1 cellular context compared by ENCODE assay signal in the genomic region with DNA sequence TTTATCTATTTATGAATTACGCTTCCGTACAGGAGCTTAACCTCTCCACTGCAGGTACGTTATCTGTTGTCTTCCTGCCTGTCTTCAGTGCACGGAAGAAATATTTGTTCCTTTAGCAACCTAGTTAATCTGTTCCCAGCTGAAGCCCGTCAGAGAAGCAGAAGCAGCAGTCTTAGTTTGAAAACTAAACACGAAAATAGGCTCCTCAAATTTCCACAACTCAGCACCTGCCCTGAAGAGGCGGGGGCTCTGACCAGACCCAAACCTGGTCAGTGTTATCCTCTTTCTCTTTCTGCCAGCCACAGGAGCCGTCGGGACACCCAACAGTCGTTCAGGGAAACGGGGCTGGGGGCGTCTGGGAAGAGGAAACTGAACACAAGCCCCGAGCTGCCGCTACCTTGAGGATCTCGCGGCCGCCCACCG.
TF ChIP-seq lines count a peak whose summit lies in the region.

No MANE protein-coding gene starts in this region.

TF ChIP-seq in IMR-90, 13 proteins besides CTCF, POLR2A, EP300 and RAD21:
- TF ChIP-seq, protein P1, sequence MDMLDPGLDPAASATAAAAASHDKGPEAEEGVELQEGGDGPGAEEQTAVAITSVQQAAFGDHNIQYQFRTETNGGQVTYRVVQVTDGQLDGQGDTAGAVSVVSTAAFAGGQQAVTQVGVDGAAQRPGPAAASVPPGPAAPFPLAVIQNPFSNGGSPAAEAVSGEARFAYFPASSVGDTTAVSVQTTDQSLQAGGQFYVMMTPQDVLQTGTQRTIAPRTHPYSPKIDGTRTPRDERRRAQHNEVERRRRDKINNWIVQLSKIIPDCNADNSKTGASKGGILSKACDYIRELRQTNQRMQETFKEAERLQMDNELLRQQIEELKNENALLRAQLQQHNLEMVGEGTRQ (IDR thresholded peaks at IDR 0.05; ENCODE audit: low read depth, low read length) = no peak
- no peak for TF ChIP-seq NFE2L2 (IDR thresholded peaks at IDR 0.05; ENCODE audit: low read depth, low read length)
- TF ChIP-seq MAZ (IDR thresholded peaks at IDR 0.05; ENCODE audit: borderline replicate concordance, low read depth, low read length) = no peak
- no peak for TF ChIP-seq MAFK (IDR thresholded peaks at IDR 0.05; ENCODE audit: low read depth, low read length)
- no peak for TF ChIP-seq CEBPB (IDR thresholded peaks at IDR 0.05; ENCODE audit: low read depth, low read length)
- no peak for TF ChIP-seq RCOR1 (IDR thresholded peaks at IDR 0.05; ENCODE audit: insufficient replicate concordance, low read length)
- TF ChIP-seq CHD1 (IDR thresholded peaks at IDR 0.05; ENCODE audit: low read depth, low read length) = no peak
- TF ChIP-seq MXI1 (IDR thresholded peaks at IDR 0.05; ENCODE audit: borderline replicate concordance, low read depth, low read length) = no peak
- no peak for TF ChIP-seq BHLHE40 (IDR thresholded peaks at IDR 0.05; ENCODE audit: low read depth, low read length)
- TF ChIP-seq, protein P2, sequence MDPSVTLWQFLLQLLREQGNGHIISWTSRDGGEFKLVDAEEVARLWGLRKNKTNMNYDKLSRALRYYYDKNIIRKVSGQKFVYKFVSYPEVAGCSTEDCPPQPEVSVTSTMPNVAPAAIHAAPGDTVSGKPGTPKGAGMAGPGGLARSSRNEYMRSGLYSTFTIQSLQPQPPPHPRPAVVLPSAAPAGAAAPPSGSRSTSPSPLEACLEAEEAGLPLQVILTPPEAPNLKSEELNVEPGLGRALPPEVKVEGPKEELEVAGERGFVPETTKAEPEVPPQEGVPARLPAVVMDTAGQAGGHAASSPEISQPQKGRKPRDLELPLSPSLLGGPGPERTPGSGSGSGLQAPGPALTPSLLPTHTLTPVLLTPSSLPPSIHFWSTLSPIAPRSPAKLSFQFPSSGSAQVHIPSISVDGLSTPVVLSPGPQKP (IDR thresholded peaks at IDR 0.05; ENCODE audit: borderline replicate concordance, low read depth, low read length) = no peak
- TF ChIP-seq RFX5 (IDR thresholded peaks at IDR 0.05; ENCODE audit: low read depth, low read length) = no peak
- no peak for TF ChIP-seq SMC3 (IDR thresholded peaks at IDR 0.05; ENCODE audit: low read depth, low read length)
- no peak for TF ChIP-seq FOS (IDR thresholded peaks at IDR 0.05; ENCODE audit: low read depth, low read length)
